In genomic region chr13:66585669-66586203, GRCh38 we compare ENCODE assay signal across 21 cellular contexts.
DNase-seq lines count a peak whose midpoint lies in the region; ATAC-seq and TF ChIP-seq lines count a peak whose summit lies in the region.
"Had no signal": no experiment of that assay in that cellular context is flagged by ENCODE, and none has a peak within 500 bp of the region (broad histone marks: within the 10 kb centered on the region; RNA-seq: fewer than 3 reads in every experiment).

No MANE protein-coding gene starts in this region.

- H3K4me3 ChIP-seq in DND-41 (ENCODE audit: low read depth in 1 of 2, low read length in 2 of 2), result no peak overlapping the region
- H3K4me3 ChIP-seq: BLaER1, GM23338 had no signal

- DNase-seq in DND-41 (no peak), NCI-H226 (peak; percentile 29), astrocyte of the hippocampus (ENCODE audit: low read depth, low spot score) (peak; percentile 23), mesothelial cell of epicardium (ENCODE audit: low spot score in 2 of 2, unreplicated experiment in 2 of 2) (no peak), islet precursor cell (no peak), glutamatergic neuron (no peak), GM13977 (ENCODE audit: low spot score) (no peak), posterior cingulate gyrus (no peak)
- DNase-seq: CD4-positive, CD25-positive, alpha-beta regulatory T cell; H9; NCI-H1092 treated with DMSO at 0.1 percent for 48 hours; NCI-H1436; NCI-H1930; NCI-H2107; NCI-H446 treated with DMSO at 0.1 percent for 48 hours; NCI-H69; SHP77 treated with DMSO at 0.1 percent for 48 hours; SK-N-SH had no signal

- no peak overlapping the region for H3K9ac ChIP-seq in DND-41 (ENCODE audit: low read depth, low read length)
- H3K9ac ChIP-seq: BLaER1, SK-N-SH had no signal

- H3K27ac Mint-ChIP-seq in mesothelial cell of epicardium (peak overlapping the region; percentile 24), glutamatergic neuron (ENCODE audit: unreplicated experiment) (no peak overlapping the region)
- H3K27ac Mint-ChIP-seq: CD4-positive, CD25-positive, alpha-beta regulatory T cell; GM23338; H9 had no signal

- no peaks in the 10 kb centered on the region for H4K20me1 ChIP-seq in DND-41 (ENCODE audit: insufficient read depth, low read length)
- H4K20me1 ChIP-seq: BLaER1 had no signal

- H3K27ac ChIP-seq in DND-41 (ENCODE audit: low read length), result no peak overlapping the region
- H3K27ac ChIP-seq: BLaER1 had no signal

- H3K9me3 ChIP-seq in DND-41 (ENCODE audit: insufficient read depth, low read length, severe bottlenecking), result no peaks in the 10 kb centered on the region
- H3K9me3 ChIP-seq: BLaER1, SK-N-SH had no signal

- no peaks in the 10 kb centered on the region for H3K36me3 ChIP-seq in DND-41 (ENCODE audit: insufficient read depth, low read length)
- H3K36me3 ChIP-seq: BLaER1 had no signal

- H3K79me2 ChIP-seq in DND-41 (ENCODE audit: insufficient read depth, low read length), result no peaks in the 10 kb centered on the region

- H3K4me1 Mint-ChIP-seq in mesothelial cell of epicardium (peaks cover 17% of the 10 kb centered on the region), glutamatergic neuron (ENCODE audit: low read depth, unreplicated experiment) (no peaks in the 10 kb centered on the region)
- H3K4me1 Mint-ChIP-seq: CD4-positive, CD25-positive, alpha-beta regulatory T cell had no signal

- H3K27me3 Mint-ChIP-seq in mesothelial cell of epicardium (ENCODE audit: low read depth) (no peaks in the 10 kb centered on the region), glutamatergic neuron (ENCODE audit: unreplicated experiment) (no peaks in the 10 kb centered on the region)
- H3K27me3 Mint-ChIP-seq: CD4-positive, CD25-positive, alpha-beta regulatory T cell had no signal

- in situ Hi-C loops in GM13977 (cut with MboI; ENCODE audit: low pct_unique_long_range_greater_than_20kb, low sequenced_read_pairs, unreplicated experiment), result no loop called here

- no peaks in the 10 kb centered on the region for H3K27me3 ChIP-seq in DND-41 (ENCODE audit: insufficient read depth, low read length, poor library complexity)
- H3K27me3 ChIP-seq: BLaER1 had no signal

- no peak overlapping the region for H2AFZ ChIP-seq in DND-41 (ENCODE audit: low read depth, low read length)
- H2AFZ ChIP-seq: GM23338 had no signal

- H3K4me2 ChIP-seq in DND-41 (ENCODE audit: insufficient read depth, low read length), result no peak overlapping the region
- H3K4me2 ChIP-seq: BLaER1, GM23338, SK-N-SH had no signal

- TF ChIP-seq CTCF in DND-41 (IDR thresholded peaks at IDR 0.05; ENCODE audit: borderline replicate concordance, extremely low read depth, low read length, poor library complexity, severe bottlenecking) (no peak), mesothelial cell of epicardium (IDR thresholded peaks at IDR 0.05; ENCODE audit: unreplicated experiment) (no peak), glutamatergic neuron (IDR thresholded peaks at IDR 0.05; ENCODE audit: partially characterized antibody, unreplicated experiment) (no peak), GM13977 (IDR thresholded peaks at IDR 0.05; ENCODE audit: extremely low read depth, insufficient read depth, missing control alignments) (no peak)

- ATAC-seq in DND-41 (ENCODE audit: insufficient read depth, low read depth), result peak; percentile 45; the same call in 2 of the 3 replicates
- ATAC-seq: GM23338, Panc1 had no signal

- no peak overlapping the region for H3K4me3 Mint-ChIP-seq in mesothelial cell of epicardium
- H3K4me3 Mint-ChIP-seq in glutamatergic neuron (ENCODE audit: unreplicated experiment), result no peak overlapping the region
- H3K4me3 Mint-ChIP-seq: CD4-positive, CD25-positive, alpha-beta regulatory T cell; GM23338; H9 had no signal

- no peaks in the 10 kb centered on the region for H3K4me1 ChIP-seq in DND-41 (ENCODE audit: insufficient read depth, low read length)
- H3K4me1 ChIP-seq: BLaER1 had no signal

- intact Hi-C loops in posterior cingulate gyrus (cut with DNase I), result no loop called here

- H3K36me3 Mint-ChIP-seq in mesothelial cell of epicardium (no peaks in the 10 kb centered on the region), glutamatergic neuron (ENCODE audit: unreplicated experiment) (no peaks in the 10 kb centered on the region)
- H3K36me3 Mint-ChIP-seq: CD4-positive, CD25-positive, alpha-beta regulatory T cell had no signal

- no peaks in the 10 kb centered on the region for H3K9me3 Mint-ChIP-seq in mesothelial cell of epicardium
- no peaks in the 10 kb centered on the region for H3K9me3 Mint-ChIP-seq in glutamatergic neuron (ENCODE audit: unreplicated experiment)
- H3K9me3 Mint-ChIP-seq: GM23338, H9 had no signal

Comparison
In these comparisons a context has a peak if more than half of its experiments do, and no peak if none do; other contexts are left out.
1. DNase-seq: peak in NCI-H226 (single experiment) and astrocyte of the hippocampus (single experiment); none in DND-41 (single experiment), mesothelial cell of epicardium (0 of 2), islet precursor cell (single experiment), glutamatergic neuron (single experiment), GM13977 (single experiment) and posterior cingulate gyrus (0 of 10).